Comparison of ENCODE assay signal across 23 cellular contexts in genomic region chr2:45789317-45789716, GRCh38.
A peak's percentile ranks its signal among the peaks of the same experiment; 100 is the strongest.
DNase-seq lines count a peak whose midpoint lies in the region; ATAC-seq and TF ChIP-seq lines count a peak whose summit lies in the region.
"Had no signal": no experiment of that assay in that cellular context is flagged by ENCODE, and none has a peak within 500 bp of the region (broad histone marks: within the 10 kb centered on the region; RNA-seq: fewer than 3 reads in every experiment).

No MANE protein-coding gene starts in this region.

- intact Hi-C loops in heart left ventricle (cut with DNase I): no loop called here

- peak overlapping the region; percentile 88 for H3K27ac Mint-ChIP-seq in stimulated activated naive B cell treated with anti-CD40 and anti-IgM and Interleukin-4, amounts not matched to agents 10 μg/mL and 1 μg/mL and 100 μg/mL, for 72 hours
- no peak overlapping the region for H3K27ac Mint-ChIP-seq in activated naive CD4-positive, alpha-beta T cell treated with anti-CD3 and anti-CD28 coated beads, Interleukin-2, amount 50 U/mL, for 72 hours
- H3K27ac Mint-ChIP-seq: CD8-positive, alpha-beta T cell had no signal

- H3K27me3 Mint-ChIP-seq in stimulated activated naive B cell treated with anti-CD40 and anti-IgM and Interleukin-4, amounts not matched to agents 10 μg/mL and 1 μg/mL and 100 μg/mL, for 72 hours: no peaks in the 10 kb centered on the region

- no peak for TF ChIP-seq POLR2A in heart left ventricle (IDR thresholded peaks at IDR 0.05)

- H3K27ac ChIP-seq in heart left ventricle: peak overlapping the region in 9 of 12 donors; percentile 24 to 79 (median 60)
- no peak overlapping the region for H3K27ac ChIP-seq in right atrium auricular region
- H3K27ac ChIP-seq: 22Rv1, SJSA1 had no signal

- H3K4me1 ChIP-seq in heart left ventricle: peaks cover 0 to 52% (median 38%) of the 10 kb centered on the region in 12 donors
- peaks cover 0 to 49% of the 10 kb centered on the region in 2 donors for H3K4me1 ChIP-seq in right atrium auricular region
- H3K4me1 ChIP-seq: SJSA1 had no signal

- H3K4me1 Mint-ChIP-seq in stimulated activated naive B cell treated with anti-CD40 and anti-IgM and Interleukin-4, amounts not matched to agents 10 μg/mL and 1 μg/mL and 100 μg/mL, for 72 hours: peaks cover 29 to 80% of the 10 kb centered on the region in 2 donors

- no peak overlapping the region for H3K4me3 Mint-ChIP-seq in stimulated activated naive B cell treated with anti-CD40 and anti-IgM and Interleukin-4, amounts not matched to agents 10 μg/mL and 1 μg/mL and 100 μg/mL, for 72 hours
- H3K4me3 Mint-ChIP-seq: CD8-positive, alpha-beta T cell had no signal

- TF ChIP-seq CTCF in heart left ventricle (IDR thresholded peaks at IDR 0.05): no peak
- no peak for TF ChIP-seq CTCF in right atrium auricular region (IDR thresholded peaks at IDR 0.05)

- DNase-seq in heart left ventricle (no peak), right atrium auricular region (ENCODE audit: low spot score) (no peak), dermis blood vessel endothelial cell (peak; percentile 18), NCI-H146 (lab: John Stamatoyannopoulos, UW) (no peak), NCI-H187 treated with DMSO at 0.1 percent for 48 hours (lab: John Stamatoyannopoulos, UW) (no peak)
- no peak for DNase-seq in stimulated activated naive B cell treated with anti-CD40 and anti-IgM and Interleukin-4, amounts not matched to agents 10 μg/mL and 1 μg/mL and 100 μg/mL, for 72 hours
- DNase-seq in activated naive CD4-positive, alpha-beta T cell treated with anti-CD3 and anti-CD28 coated beads, Interleukin-2, amount 50 U/mL, for 72 hours (ENCODE audit: low spot score in 2 of 2): no peak
- DNase-seq: BE2C; CD8-positive, alpha-beta T cell; DMS79; IMR-90; Kasumi-1; NCI-H1105 treated with DMSO at 0.1 percent for 48 hours; NCI-H1930; NCI-H2171; NCI-H446; NCI-H69; NK-92 treated with Interleukin-12 subunit alpha and Interleukin-12 subunit beta, amount 100 ng/mL, for 24 hours; OCI-M1; RPMI8226 had no signal

- no peaks in the 10 kb centered on the region for H3K9me3 ChIP-seq in heart left ventricle
- H3K9me3 ChIP-seq in right atrium auricular region: no peaks in the 10 kb centered on the region
- H3K9me3 ChIP-seq: BE2C, SJSA1 had no signal

- peaks cover 0 to 8% of the 10 kb centered on the region in 2 donors for H3K36me3 Mint-ChIP-seq in stimulated activated naive B cell treated with anti-CD40 and anti-IgM and Interleukin-4, amounts not matched to agents 10 μg/mL and 1 μg/mL and 100 μg/mL, for 72 hours
- no peaks in the 10 kb centered on the region for H3K36me3 Mint-ChIP-seq in activated naive CD4-positive, alpha-beta T cell treated with anti-CD3 and anti-CD28 coated beads, Interleukin-2, amount 50 U/mL, for 72 hours
- H3K36me3 Mint-ChIP-seq: CD8-positive, alpha-beta T cell had no signal

- no peaks in the 10 kb centered on the region for H3K27me3 ChIP-seq in heart left ventricle
- H3K27me3 ChIP-seq in right atrium auricular region: no peaks in the 10 kb centered on the region
- H3K27me3 ChIP-seq: BE2C, SJSA1 had no signal

- no peak for ATAC-seq in heart left ventricle
- peak; percentile 67 for ATAC-seq in HG03103 (IDR thresholded peaks at IDR 0.05; ENCODE audit: low read depth, unreplicated experiment)
- peak; percentile 62 to 78 for ATAC-seq in stimulated activated naive B cell treated with anti-CD40 and anti-IgM and Interleukin-4, amounts not matched to agents 10 μg/mL and 1 μg/mL and 100 μg/mL, for 72 hours (replicated peaks)
- ATAC-seq in activated naive CD4-positive, alpha-beta T cell treated with anti-CD3 and anti-CD28 coated beads, Interleukin-2, amount 50 U/mL, for 72 hours: no peak
- ATAC-seq: CD8-positive, alpha-beta T cell had no signal

- H3K4me3 ChIP-seq in heart left ventricle (no peak overlapping the region), right atrium auricular region (no peak overlapping the region)
- H3K4me3 ChIP-seq: SJSA1 had no signal

- H3K36me3 ChIP-seq in heart left ventricle: no peaks in the 10 kb centered on the region
- H3K36me3 ChIP-seq in right atrium auricular region: no peaks in the 10 kb centered on the region
- H3K36me3 ChIP-seq: BE2C, SJSA1 had no signal

- no peaks in the 10 kb centered on the region for H3K9me3 Mint-ChIP-seq in stimulated activated naive B cell treated with anti-CD40 and anti-IgM and Interleukin-4, amounts not matched to agents 10 μg/mL and 1 μg/mL and 100 μg/mL, for 72 hours
- H3K9me3 Mint-ChIP-seq in activated naive CD4-positive, alpha-beta T cell treated with anti-CD3 and anti-CD28 coated beads, Interleukin-2, amount 50 U/mL, for 72 hours: no peaks in the 10 kb centered on the region
- H3K9me3 Mint-ChIP-seq: CD8-positive, alpha-beta T cell had no signal

Comparison
In these comparisons a context has a peak if more than half of its experiments do, and no peak if none do; other contexts are left out.
1. H3K27ac ChIP-seq: peak in heart left ventricle (9 of 12); none in right atrium auricular region (0 of 2).
2. ATAC-seq: peak in HG03103 (single experiment) and stimulated activated naive B cell treated with anti-CD40 and anti-IgM and Interleukin-4, amounts not matched to agents 10 μg/mL and 1 μg/mL and 100 μg/mL, for 72 hours (2 of 2); none in heart left ventricle (0 of 4) and activated naive CD4-positive, alpha-beta T cell treated with anti-CD3 and anti-CD28 coated beads, Interleukin-2, amount 50 U/mL, for 72 hours (0 of 2).